Comparison of ENCODE assay signal across 1 cellular context in genomic region chr1:207875532-207875931, GRCh38.
TF ChIP-seq lines count a peak whose summit lies in the region.

No MANE protein-coding gene starts in this region.

TF ChIP-seq in HCT116, 20 proteins besides CTCF, POLR2A, EP300 and RAD21 (continued from another document):
- TF ChIP-seq REST (IDR thresholded peaks at IDR 0.05; ENCODE audit: low read depth) (no peak), ATF3 (IDR thresholded peaks at IDR 0.05) (no peak), FOSL1 (IDR thresholded peaks at IDR 0.05; ENCODE audit: low read depth) (no peak), POLR2AphosphoS5 (IDR thresholded peaks at IDR 0.05; ENCODE audit: low read depth, low read length) (no peak), TCF7L2 (IDR thresholded peaks at IDR 0.05; ENCODE audit: borderline replicate concordance, extremely low read depth, insufficient read depth, insufficient read length) (no peak), JUND (IDR thresholded peaks at IDR 0.05) (no peak), SRF (IDR thresholded peaks at IDR 0.05; ENCODE audit: low read depth) (no peak), ZNF274 (IDR thresholded peaks at IDR 0.05; ENCODE audit: low read depth, low read length) (no peak), EZH2phosphoT487 (IDR thresholded peaks at IDR 0.05; ENCODE audit: borderline replicate concordance) (no peak), ZBTB33 (IDR thresholded peaks at IDR 0.05; ENCODE audit: extremely low read depth, insufficient replicate concordance, low read length) (no peak)
